Comparison of ENCODE assay signal across 15 cellular contexts in the genomic region with DNA sequence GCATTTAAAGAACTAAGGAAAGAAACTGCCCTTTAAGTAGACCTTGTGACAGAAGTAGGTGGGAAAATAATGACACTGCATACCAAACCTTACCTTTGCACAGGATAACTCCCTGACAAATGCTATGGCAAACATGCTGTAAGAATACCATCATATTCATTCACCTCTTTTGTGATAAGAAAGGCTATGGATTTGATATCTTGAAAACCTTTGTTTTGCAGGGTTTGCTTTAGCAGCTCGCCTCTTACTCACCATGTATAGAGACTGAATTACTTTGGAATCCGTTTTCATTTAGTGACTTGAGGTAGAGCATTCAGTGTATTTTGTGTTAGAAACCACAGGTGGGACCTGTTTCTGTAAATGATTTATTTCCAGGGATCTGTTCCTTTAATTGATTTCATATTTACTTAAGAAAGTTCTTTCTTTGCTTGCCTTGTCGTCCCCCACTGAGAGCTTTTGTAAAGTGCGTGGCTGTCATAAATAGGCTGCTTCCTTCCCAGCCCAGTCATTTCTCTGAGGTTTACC.
DNase-seq lines count a peak whose midpoint lies in the region; ATAC-seq, FAIRE-seq and TF ChIP-seq lines count a peak whose summit lies in the region.
"Had no signal": no experiment of that assay in that cellular context is flagged by ENCODE, and none has a peak within 500 bp of the region (broad histone marks: within the 10 kb centered on the region; RNA-seq: fewer than 3 reads in every experiment).

No MANE protein-coding gene starts in this region.

- H3K27ac Mint-ChIP-seq in endodermal cell, result peak overlapping the region; percentile 29
- H3K27ac Mint-ChIP-seq: activated T-helper 2 cell treated with anti-CD3 and anti-CD28 coated beads, Interferon-gamma antibody, Interleukin-2, Interleukin-4, amounts not matched to agents 10 μg/mL and 5 μg/mL and 100 μg/mL, durations not matched to agents 14 hours and 24 hours and 36 hours had no signal

- H3K4me1 Mint-ChIP-seq in endodermal cell, result peaks cover 42% of the 10 kb centered on the region

- in situ Hi-C loops in GM23248 (cut with MboI), result no loop called here

- H3K27me3 ChIP-seq in GM23248 (replicated peaks; ENCODE audit: insufficient read depth) (no peaks in the 10 kb centered on the region), endodermal cell (ENCODE audit: control insufficient read depth, insufficient read depth, low read length, poor library complexity, severe bottlenecking) (no peaks in the 10 kb centered on the region), pancreas (no peaks in the 10 kb centered on the region)
- H3K27me3 ChIP-seq: tibial nerve had no signal

- peak overlapping the region; percentile 51 for H3K4me2 ChIP-seq in GM23248 (ENCODE audit: unreplicated experiment)

- H3K36me3 ChIP-seq in GM23248 (ENCODE audit: low read depth) (no peaks in the 10 kb centered on the region), endodermal cell (ENCODE audit: control insufficient read depth, insufficient read depth, low read length) (no peaks in the 10 kb centered on the region), pancreas (no peaks in the 10 kb centered on the region)
- H3K36me3 ChIP-seq: tibial nerve had no signal

- no peak overlapping the region for H3K4me3 Mint-ChIP-seq in endodermal cell

- H3K9me3 Mint-ChIP-seq in endodermal cell, result no peaks in the 10 kb centered on the region
- H3K9me3 Mint-ChIP-seq: activated T-helper 2 cell treated with anti-CD3 and anti-CD28 coated beads, Interferon-gamma antibody, Interleukin-2, Interleukin-4, amounts not matched to agents 10 μg/mL and 5 μg/mL and 100 μg/mL, durations not matched to agents 14 hours and 24 hours and 36 hours had no signal

- ATAC-seq in pancreas, result peak; percentile 47 to 62 (median 55)

- WGBS in GM23248 (ENCODE audit: low coverage in 1 of 2, low lambda C conversion rate in 2 of 2, missing lambda C conversion rate in 2 of 2), 2 experiments, result 72 to 81% methylated on average over 4 of the region's 4 CpGs
- WGBS in endodermal cell (ENCODE audit: insufficient coverage in 1 of 2, insufficient read length in 1 of 2), 2 experiments, result 57 to 58% methylated on average over 2 to 4 of the region's 4 CpGs
- 24% methylated on average over 4 of the region's 4 CpGs for WGBS in pancreas, 2 donors

- FAIRE-seq in pancreas (lab: Jason Lieb, UNC), result no peak
- FAIRE-seq in H54 (lab: Jason Lieb, UNC), result no peak

- H3K9me3 ChIP-seq in GM23248 (ENCODE audit: low read depth), result no peaks in the 10 kb centered on the region
- no peaks in the 10 kb centered on the region for H3K9me3 ChIP-seq in endodermal cell (ENCODE audit: control insufficient read depth, low read length)
- no peaks in the 10 kb centered on the region for H3K9me3 ChIP-seq in pancreas

- H3K9me2 ChIP-seq in GM23248 (ENCODE audit: insufficient read depth), result no peaks in the 10 kb centered on the region

- H4K20me1 ChIP-seq in GM23248 (ENCODE audit: insufficient read depth), result no peaks in the 10 kb centered on the region

- peaks cover 9% of the 10 kb centered on the region for H3F3A ChIP-seq in GM23248 (ENCODE audit: insufficient read depth)

- H3K27me3 Mint-ChIP-seq in endodermal cell (ENCODE audit: insufficient read depth), result no peaks in the 10 kb centered on the region

- H3K27ac ChIP-seq in GM23248 (peak overlapping the region; percentile 45), endodermal cell (ENCODE audit: low read depth, low read length) (no peak overlapping the region), pancreas (peak overlapping the region in 2 of 4 donors; percentile 48)
- H3K27ac ChIP-seq: tibial nerve had no signal

- TF ChIP-seq CTCF in endodermal cell (conservative IDR thresholded peaks at IDR 0.05), result no peak
- no peak for TF ChIP-seq CTCF in pancreas (IDR thresholded peaks at IDR 0.05)

- H2AFZ ChIP-seq in GM23248, result peak overlapping the region; percentile 28; the same call in 1 of the 2 replicates

- H3K4me3 ChIP-seq in GM23248 (no peak overlapping the region), endodermal cell (ENCODE audit: low read length) (peak overlapping the region; percentile 31), pancreas (no peak overlapping the region)
- H3K4me3 ChIP-seq: tibial nerve had no signal

- intact Hi-C loops in pancreas (cut with DNase I), result no loop called here

- DNase-seq in GM23248 (no peak), NCI-H146 treated with DMSO at 0.1 percent for 48 hours (lab: John Stamatoyannopoulos, UW; ENCODE audit: unreplicated experiment) (peak; percentile 89), endodermal cell (no peak), pancreas (no peak), dermis blood vessel endothelial cell (no peak), H54 (ENCODE audit: insufficient read length, low spot score) (no peak), SHP77 treated with DMSO at 0.1 percent for 48 hours (lab: John Stamatoyannopoulos, UW) (no peak)
- no peak for DNase-seq in activated CD4-positive, alpha-beta T cell treated with anti-CD3 and anti-CD28 coated beads, Interleukin-2, amount 50 U/mL, for 48 hours
- DNase-seq: amygdala; hippocampal formation; left cardiac atrium; NCI-H226; stimulated activated CD4-positive, alpha-beta T cell treated with anti-CD3 and anti-CD28 coated beads, Interleukin-2, amount 100 ng/mL, for 48 hours had no signal

- H3K36me3 Mint-ChIP-seq in endodermal cell (ENCODE audit: low read depth), result no peaks in the 10 kb centered on the region

- no peaks in the 10 kb centered on the region for H3K79me2 ChIP-seq in GM23248 (ENCODE audit: insufficient read depth)

- no peak for TF ChIP-seq POLR2A in H54 (IDR thresholded peaks at IDR 0.05; ENCODE audit: low read depth, low read length)

- no peak overlapping the region for H3K9ac ChIP-seq in GM23248
- H3K9ac ChIP-seq in endodermal cell (ENCODE audit: extremely low read depth, low read length, poor library complexity, severe bottlenecking), result no peak overlapping the region

- H3K4me1 ChIP-seq in GM23248 (ENCODE audit: insufficient read depth) (peaks cover 15% of the 10 kb centered on the region), endodermal cell (ENCODE audit: control insufficient read depth, insufficient read depth, low read length) (peaks cover 14% of the 10 kb centered on the region), pancreas (peaks cover 12 to 41% (median 16%) of the 10 kb centered on the region in 3 donors)
